Comparison of ENCODE assay signal across 8 cellular contexts in the genomic region with DNA sequence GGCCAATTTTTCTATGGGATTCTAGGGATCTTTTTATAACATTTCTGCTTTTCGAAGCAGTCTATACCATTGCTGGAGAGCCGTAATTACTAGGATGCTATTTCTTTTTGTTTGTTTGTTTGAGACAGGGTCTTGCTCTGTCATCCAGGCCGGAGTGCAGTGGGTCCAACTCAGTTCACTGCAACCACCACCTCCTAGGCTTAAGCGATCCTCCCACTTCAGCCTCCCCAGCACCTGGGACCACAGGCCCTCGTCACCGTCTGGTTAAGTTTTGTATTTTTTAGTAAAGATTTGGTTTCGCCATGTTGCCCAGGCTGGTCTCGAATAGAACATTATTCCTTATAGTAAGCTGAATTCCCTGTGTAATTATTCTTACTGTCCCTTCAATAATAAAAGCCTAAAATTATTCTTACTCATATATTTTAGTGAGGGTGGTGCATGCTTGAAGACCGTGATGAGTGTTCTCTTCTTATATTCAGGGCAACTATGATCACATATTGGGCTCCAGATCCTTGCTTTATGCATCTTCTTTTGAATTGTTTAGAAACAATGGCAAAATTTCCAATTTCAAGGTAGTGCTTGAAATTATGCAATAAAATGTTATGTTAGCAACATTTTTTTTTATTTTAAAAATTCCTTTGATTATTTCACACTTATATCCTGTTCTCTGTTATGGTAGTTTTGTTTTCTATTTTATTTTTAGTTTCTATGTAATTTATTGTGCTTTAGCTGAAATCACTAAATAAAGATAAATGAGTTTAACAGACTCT.
DNase-seq lines count a peak whose midpoint lies in the region; ATAC-seq and TF ChIP-seq lines count a peak whose summit lies in the region.

No MANE protein-coding gene starts in this region.

- TF ChIP-seq POLR2A in testis (IDR thresholded peaks at IDR 0.05) = no peak

- H3K4me3 ChIP-seq in liver (ENCODE audit: low read depth in 1 of 3, low read length in 3 of 3) (peak overlapping the region in 2 of 3 donors; percentile 61 to 78), testis (peak overlapping the region in 1 of 2 donors; percentile 51)

- H3K9ac ChIP-seq in liver (ENCODE audit: low read depth in 1 of 2, low read length in 2 of 2) = peak overlapping the region in 1 of 2 donors; percentile 94

- no peak for TF ChIP-seq CTCF in liver (IDR thresholded peaks at IDR 0.05; ENCODE audit: low read depth, low read length, missing input control)
- TF ChIP-seq CTCF in testis (IDR thresholded peaks at IDR 0.05) = no peak

- H3K27ac ChIP-seq in liver (ENCODE audit: low read depth in 1 of 2, low read length in 2 of 2) (peak overlapping the region in 1 of 2 donors; percentile 94), testis (peak overlapping the region; percentile 73 to 95)

- WGBS in liver = 89% methylated on average over 9 of the region's 9 CpGs
- WGBS in testis, 2 donors = 43 to 47% methylated on average over 9 of the region's 9 CpGs

- no peaks in the 10 kb centered on the region for H3K36me3 Mint-ChIP-seq in activated CD4-positive, alpha-beta T cell treated with anti-CD3 and anti-CD28 coated beads, Interleukin-2, amount 10 ng/mL, durations not matched to agents 24 days and 14 days (ENCODE audit: low read depth)
- no peaks in the 10 kb centered on the region for H3K36me3 Mint-ChIP-seq in activated naive CD8-positive, alpha-beta T cell treated with anti-CD3 and anti-CD28 coated beads for 36 hours

- ATAC-seq in HG03442 (IDR thresholded peaks at IDR 0.05; ENCODE audit: unreplicated experiment) (no peak), HG02973 (IDR thresholded peaks at IDR 0.05; ENCODE audit: unreplicated experiment) (no peak)

- DNase-seq in activated CD4-positive, alpha-beta T cell treated with anti-CD3 and anti-CD28 coated beads, Interleukin-2, amount 10 ng/mL, durations not matched to agents 24 days and 14 days = no peak
- DNase-seq in activated CD4-positive, alpha-beta T cell treated with anti-CD3 and anti-CD28 coated beads for 1 hour = no peak
- no peak for DNase-seq in activated naive CD8-positive, alpha-beta T cell treated with anti-CD3 and anti-CD28 coated beads for 36 hours
- no peak for DNase-seq in testis
- no peak for DNase-seq in NCI-H146 (lab: John Stamatoyannopoulos, UW)

- H3K4me1 ChIP-seq in liver (ENCODE audit: control insufficient read depth in 4 of 4, insufficient read depth in 4 of 4, low read length in 3 of 4) = peaks cover 2 to 40% (median 18%) of the 10 kb centered on the region in 4 donors
- peaks cover 12% of the 10 kb centered on the region for H3K4me1 ChIP-seq in testis

- H3K4me1 Mint-ChIP-seq in activated CD4-positive, alpha-beta T cell treated with anti-CD3 and anti-CD28 coated beads, Interleukin-2, amount 10 ng/mL, durations not matched to agents 24 days and 14 days = peaks cover 26% of the 10 kb centered on the region
- H3K4me1 Mint-ChIP-seq in activated naive CD8-positive, alpha-beta T cell treated with anti-CD3 and anti-CD28 coated beads for 36 hours = peaks cover 36% of the 10 kb centered on the region

- H3K4me3 Mint-ChIP-seq in activated CD4-positive, alpha-beta T cell treated with anti-CD3 and anti-CD28 coated beads, Interleukin-2, amount 10 ng/mL, durations not matched to agents 24 days and 14 days = peak overlapping the region; percentile 91
- peak overlapping the region; percentile 25 for H3K4me3 Mint-ChIP-seq in activated naive CD8-positive, alpha-beta T cell treated with anti-CD3 and anti-CD28 coated beads for 36 hours

- no peaks in the 10 kb centered on the region for H3K27me3 ChIP-seq in liver (ENCODE audit: control insufficient read depth in 4 of 4, insufficient read depth in 4 of 4, low read length in 3 of 4)
- no peaks in the 10 kb centered on the region for H3K27me3 ChIP-seq in testis

- H3K9me3 Mint-ChIP-seq in activated CD4-positive, alpha-beta T cell treated with anti-CD3 and anti-CD28 coated beads, Interleukin-2, amount 10 ng/mL, durations not matched to agents 24 days and 14 days = no peaks in the 10 kb centered on the region
- H3K9me3 Mint-ChIP-seq in activated naive CD8-positive, alpha-beta T cell treated with anti-CD3 and anti-CD28 coated beads for 36 hours = no peaks in the 10 kb centered on the region

- intact Hi-C loops in activated CD4-positive, alpha-beta T cell treated with anti-CD3 and anti-CD28 coated beads, Interleukin-2, amount 10 ng/mL, durations not matched to agents 24 days and 14 days (cut with micrococcal nuclease) = loop anchor here (2.0 to 10.0 kb wide), 5 partner anchors 23 to 759 kb away; no protein-coding TSS in a partner anchor
- intact Hi-C loops in testis (cut with DNase I; ENCODE audit: low total_unique reads) = loop anchor here (5.0 kb wide), 1 partner anchor 171 kb away; a partner anchor contains a TSS

- H3K9me3 ChIP-seq in liver (ENCODE audit: control insufficient read depth in 4 of 4, low read length in 3 of 4) (no peaks in the 10 kb centered on the region), testis (no peaks in the 10 kb centered on the region)

- H3K36me3 ChIP-seq in liver (ENCODE audit: control insufficient read depth in 4 of 4, insufficient read depth in 3 of 4, low read depth in 1 of 4, low read length in 3 of 4) (no peaks in the 10 kb centered on the region), testis (ENCODE audit: low read depth, missing control alignments) (no peaks in the 10 kb centered on the region)

- TF ChIP-seq RAD21 in liver (IDR thresholded peaks at IDR 0.05) = no peak

- no peaks in the 10 kb centered on the region for H3K27me3 Mint-ChIP-seq in activated CD4-positive, alpha-beta T cell treated with anti-CD3 and anti-CD28 coated beads, Interleukin-2, amount 10 ng/mL, durations not matched to agents 24 days and 14 days
- peaks cover 4% of the 10 kb centered on the region for H3K27me3 Mint-ChIP-seq in activated naive CD8-positive, alpha-beta T cell treated with anti-CD3 and anti-CD28 coated beads for 36 hours

- no peak overlapping the region for H3K27ac Mint-ChIP-seq in activated CD4-positive, alpha-beta T cell treated with anti-CD3 and anti-CD28 coated beads, Interleukin-2, amount 10 ng/mL, durations not matched to agents 24 days and 14 days
- H3K27ac Mint-ChIP-seq in activated naive CD8-positive, alpha-beta T cell treated with anti-CD3 and anti-CD28 coated beads for 36 hours = no peak overlapping the region

TF ChIP-seq in liver, 16 proteins besides CTCF, POLR2A, EP300 and RAD21:
- TF ChIP-seq, protein P1, sequence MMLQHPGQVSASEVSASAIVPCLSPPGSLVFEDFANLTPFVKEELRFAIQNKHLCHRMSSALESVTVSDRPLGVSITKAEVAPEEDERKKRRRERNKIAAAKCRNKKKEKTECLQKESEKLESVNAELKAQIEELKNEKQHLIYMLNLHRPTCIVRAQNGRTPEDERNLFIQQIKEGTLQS (IDR thresholded peaks at IDR 0.05) = no peak
- TF ChIP-seq, protein P2, sequence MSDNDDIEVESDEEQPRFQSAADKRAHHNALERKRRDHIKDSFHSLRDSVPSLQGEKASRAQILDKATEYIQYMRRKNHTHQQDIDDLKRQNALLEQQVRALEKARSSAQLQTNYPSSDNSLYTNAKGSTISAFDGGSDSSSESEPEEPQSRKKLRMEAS (IDR thresholded peaks at IDR 0.05) = no peak
- TF ChIP-seq SP1 (IDR thresholded peaks at IDR 0.05) (no peak), HNF4A (conservative IDR thresholded peaks at IDR 0.05) (no peak), HNF4G (IDR thresholded peaks at IDR 0.05) (no peak), JUND (IDR thresholded peaks at IDR 0.05) (no peak), FOXA1 (IDR thresholded peaks at IDR 0.05) (no peak), YY1 (IDR thresholded peaks at IDR 0.05) (no peak), EGR1 (IDR thresholded peaks at IDR 0.05; ENCODE audit: low read depth in 2 of 2) (no peak), GABPA (IDR thresholded peaks at IDR 0.05 in 1 of 2, conservative IDR thresholded peaks at IDR 0.05 in 1 of 2) (no peak)
- TF ChIP-seq, protein P3, sequence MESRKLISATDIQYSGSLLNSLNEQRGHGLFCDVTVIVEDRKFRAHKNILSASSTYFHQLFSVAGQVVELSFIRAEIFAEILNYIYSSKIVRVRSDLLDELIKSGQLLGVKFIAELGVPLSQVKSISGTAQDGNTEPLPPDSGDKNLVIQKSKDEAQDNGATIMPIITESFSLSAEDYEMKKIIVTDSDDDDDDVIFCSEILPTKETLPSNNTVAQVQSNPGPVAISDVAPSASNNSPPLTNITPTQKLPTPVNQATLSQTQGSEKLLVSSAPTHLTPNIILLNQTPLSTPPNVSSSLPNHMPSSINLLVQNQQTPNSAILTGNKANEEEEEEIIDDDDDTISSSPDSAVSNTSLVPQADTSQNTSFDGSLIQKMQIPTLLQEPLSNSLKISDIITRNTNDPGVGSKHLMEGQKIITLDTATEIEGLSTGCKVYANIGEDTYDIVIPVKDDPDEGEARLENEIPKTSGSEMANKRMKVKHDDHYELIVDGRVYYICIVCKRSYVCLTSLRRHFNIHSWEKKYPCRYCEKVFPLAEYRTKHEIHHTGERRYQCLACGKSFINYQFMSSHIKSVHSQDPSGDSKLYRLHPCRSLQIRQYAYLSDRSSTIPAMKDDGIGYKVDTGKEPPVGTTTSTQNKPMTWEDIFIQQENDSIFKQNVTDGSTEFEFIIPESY (IDR thresholded peaks at IDR 0.05) = no peak
- TF ChIP-seq, protein P4, sequence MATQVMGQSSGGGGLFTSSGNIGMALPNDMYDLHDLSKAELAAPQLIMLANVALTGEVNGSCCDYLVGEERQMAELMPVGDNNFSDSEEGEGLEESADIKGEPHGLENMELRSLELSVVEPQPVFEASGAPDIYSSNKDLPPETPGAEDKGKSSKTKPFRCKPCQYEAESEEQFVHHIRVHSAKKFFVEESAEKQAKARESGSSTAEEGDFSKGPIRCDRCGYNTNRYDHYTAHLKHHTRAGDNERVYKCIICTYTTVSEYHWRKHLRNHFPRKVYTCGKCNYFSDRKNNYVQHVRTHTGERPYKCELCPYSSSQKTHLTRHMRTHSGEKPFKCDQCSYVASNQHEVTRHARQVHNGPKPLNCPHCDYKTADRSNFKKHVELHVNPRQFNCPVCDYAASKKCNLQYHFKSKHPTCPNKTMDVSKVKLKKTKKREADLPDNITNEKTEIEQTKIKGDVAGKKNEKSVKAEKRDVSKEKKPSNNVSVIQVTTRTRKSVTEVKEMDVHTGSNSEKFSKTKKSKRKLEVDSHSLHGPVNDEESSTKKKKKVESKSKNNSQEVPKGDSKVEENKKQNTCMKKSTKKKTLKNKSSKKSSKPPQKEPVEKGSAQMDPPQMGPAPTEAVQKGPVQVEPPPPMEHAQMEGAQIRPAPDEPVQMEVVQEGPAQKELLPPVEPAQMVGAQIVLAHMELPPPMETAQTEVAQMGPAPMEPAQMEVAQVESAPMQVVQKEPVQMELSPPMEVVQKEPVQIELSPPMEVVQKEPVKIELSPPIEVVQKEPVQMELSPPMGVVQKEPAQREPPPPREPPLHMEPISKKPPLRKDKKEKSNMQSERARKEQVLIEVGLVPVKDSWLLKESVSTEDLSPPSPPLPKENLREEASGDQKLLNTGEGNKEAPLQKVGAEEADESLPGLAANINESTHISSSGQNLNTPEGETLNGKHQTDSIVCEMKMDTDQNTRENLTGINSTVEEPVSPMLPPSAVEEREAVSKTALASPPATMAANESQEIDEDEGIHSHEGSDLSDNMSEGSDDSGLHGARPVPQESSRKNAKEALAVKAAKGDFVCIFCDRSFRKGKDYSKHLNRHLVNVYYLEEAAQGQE (IDR thresholded peaks at IDR 0.05) = no peak
